In genomic region chr6:89547286-89547685, GRCh38 we compare ENCODE assay signal across 25 cellular contexts.
"Had no signal": no experiment of that assay in that cellular context is flagged by ENCODE, and none has a peak within 500 bp of the region (broad histone marks: within the 10 kb centered on the region; RNA-seq: fewer than 3 reads in every experiment).

No MANE protein-coding gene starts in this region.

- H3K36me3 ChIP-seq: ascending aorta had no signal

- ATAC-seq: activated CD8-positive, alpha-beta T cell treated with anti-CD3 and anti-CD28 coated beads, Interleukin-2, amount 10 ng/mL, durations not matched to agents 7 days and 5 days; activated naive CD8-positive, alpha-beta T cell treated with anti-CD3 and anti-CD28 coated beads, Interleukin-2, amount 50 U/mL, for 24 hours; body of pancreas; PC-3 had no signal

- H3K9ac ChIP-seq: KMS-11 had no signal

- H3K4me2 ChIP-seq: KMS-11 had no signal

- H3K27me3 ChIP-seq: ascending aorta, body of pancreas had no signal

- H3K27ac ChIP-seq: ascending aorta, body of pancreas, KMS-11 had no signal

- H3K4me1 ChIP-seq: body of pancreas had no signal

- FAIRE-seq: bronchial epithelial cell, RCC 7860 had no signal

- H3K4me3 ChIP-seq: ascending aorta, body of pancreas had no signal

- H3K9me3 ChIP-seq: ascending aorta, body of pancreas had no signal

- DNase-seq: activated CD4-positive, alpha-beta T cell treated with anti-CD3 and anti-CD28 coated beads for 48 hours; activated CD4-positive, alpha-beta T cell treated with anti-CD3 and anti-CD28 coated beads, Interleukin-2, amount 50 U/mL, for 4 hours; activated CD4-positive, CD25-positive, alpha-beta regulatory T cell treated with anti-CD3 and anti-CD28 coated beads, Interleukin-2, amount 50 U/mL, for 72 hours; activated CD8-positive, alpha-beta memory T cell treated with anti-CD3 and anti-CD28 coated beads, Interleukin-2, amount 50 U/mL, for 48 hours; activated CD8-positive, alpha-beta T cell treated with anti-CD3 and anti-CD28 coated beads, Interleukin-2, amount 10 ng/mL, durations not matched to agents 7 days and 5 days; activated effector memory CD4-positive, alpha-beta T cell treated with Interleukin-2 at 50 U/mL for 16 hours; activated naive CD4-positive, alpha-beta T cell; activated naive CD8-positive, alpha-beta T cell treated with anti-CD3 and anti-CD28 coated beads, Interleukin-2, amount 50 U/mL, for 24 hours; activated T-cell treated with anti-CD3 and anti-CD28 coated beads, Interleukin-2, amount 50 U/mL, for 1 hour; amniotic stem cell; body of pancreas; central memory CD4-positive, alpha-beta T cell; NCI-H1092; NCI-H1436; NCI-H1694 treated with DMSO at 0.1 percent for 48 hours; NCI-H2029 treated with DMSO at 0.1 percent for 48 hours; NCI-H446; NCI-H524 treated with DMSO at 0.1 percent for 48 hours; NK-92 treated with Interleukin-12 subunit alpha and Interleukin-12 subunit beta, amount 100 ng/mL, for 24 hours; PC-3; SHP77 had no signal
